Comparison of ENCODE assay signal across 10 cellular contexts in the genomic region with DNA sequence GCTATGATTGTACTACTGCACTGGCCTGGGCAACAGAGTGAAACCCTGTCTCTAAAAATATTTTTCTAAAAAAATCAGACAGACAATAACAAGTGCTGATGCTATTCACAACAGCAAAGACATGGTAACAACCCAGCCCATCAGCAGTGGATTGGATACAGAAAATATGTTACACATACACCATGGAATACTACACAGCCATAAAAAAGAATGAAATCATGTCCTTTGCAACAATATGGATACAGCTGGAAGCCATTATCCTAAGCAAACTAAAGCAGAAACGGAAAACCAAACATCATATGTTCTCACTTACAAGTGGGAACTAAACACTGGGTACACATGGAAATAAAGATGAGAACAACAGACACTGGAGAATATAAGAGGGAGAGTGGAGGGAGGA.
"Had no signal": no experiment of that assay in that cellular context is flagged by ENCODE, and none has a peak within 500 bp of the region (broad histone marks: within the 10 kb centered on the region; RNA-seq: fewer than 3 reads in every experiment).

No MANE protein-coding gene starts in this region.

- H3K27ac ChIP-seq: GM23248 had no signal

- H3K9ac ChIP-seq: GM23248 had no signal

- DNase-seq: GM23248, GOT3, H7, H9, HCEC 1CT, HFFc6 had no signal

- H3K4me2 ChIP-seq: GM23338 had no signal

- H3K9me3 ChIP-seq: HAP-1 had no signal

- ATAC-seq: GM23338, HCT116 had no signal

- H3K4me1 ChIP-seq: HAP-1 had no signal

- FAIRE-seq: H1 had no signal

- H3K4me3 ChIP-seq: GM23248, GM23338, HAP-1 had no signal

- H2AFZ ChIP-seq: GM23248, GM23338 had no signal
